8 cellular contexts compared by ENCODE assay signal in genomic region chr15:59371458-59372351, GRCh38. TPM values are rescaled to one million over a fixed set of nuclear protein-coding genes. Genes with fewer than 3 reads are reported as not detected.
DNase-seq lines count a peak whose midpoint lies in the region; ATAC-seq, FAIRE-seq and TF ChIP-seq lines count a peak whose summit lies in the region.

No MANE protein-coding gene starts in this region.

- TF ChIP-seq CTCF in cardiac muscle cell (IDR thresholded peaks at IDR 0.05; ENCODE audit: low read depth, low read length) (no peak), pancreas (IDR thresholded peaks at IDR 0.05) (no peak)

- no peaks in the 10 kb centered on the region for H3K9me3 ChIP-seq in BLaER1
- no peaks in the 10 kb centered on the region for H3K9me3 ChIP-seq in HUES48 (ENCODE audit: control insufficient read depth, insufficient read depth, low read length)
- no peaks in the 10 kb centered on the region for H3K9me3 ChIP-seq in cardiac muscle cell (ENCODE audit: low read depth)
- no peaks in the 10 kb centered on the region for H3K9me3 ChIP-seq in pancreas

- WGBS in pancreas, 2 donors = 0 to 2% methylated on average over 57 to 93 of the region's 93 CpGs

- H3K27ac ChIP-seq in BLaER1 = no peak overlapping the region
- H3K27ac ChIP-seq in HUES48 (ENCODE audit: low read depth, low read length) = peak overlapping the region; percentile 93
- H3K27ac ChIP-seq in cardiac muscle cell = peak overlapping the region; percentile 98
- H3K27ac ChIP-seq in pancreas = peak overlapping the region; percentile 90 to 96 (median 91)

- H3K27me3 Mint-ChIP-seq in activated T-helper 17 cell treated with anti-CD3 and anti-CD28 coated beads, Interleukin-2, amount 50 U/mL, for 72 hours = peaks cover 42% of the 10 kb centered on the region

- peak; percentile 14 for ATAC-seq in GM19043 (IDR thresholded peaks at IDR 0.05; ENCODE audit: low read depth, unreplicated experiment)
- peak; percentile 45 for ATAC-seq in activated T-helper 17 cell treated with anti-CD3 and anti-CD28 coated beads, Interleukin-2, amount 50 U/mL, for 72 hours (replicated peaks)
- peak; percentile 65 to 79 (median 72) for ATAC-seq in pancreas
- no peak for ATAC-seq in HG02938 (IDR thresholded peaks at IDR 0.05; ENCODE audit: unreplicated experiment)

- H3K4me3 ChIP-seq in BLaER1 (peak overlapping the region; percentile 66), HUES48 (ENCODE audit: low read depth, low read length) (peak overlapping the region; percentile 75), cardiac muscle cell (peak overlapping the region; percentile 56), pancreas (peak overlapping the region; percentile 74 to 94 (median 84))

- peaks cover 5% of the 10 kb centered on the region for H3K4me1 Mint-ChIP-seq in activated T-helper 17 cell treated with anti-CD3 and anti-CD28 coated beads, Interleukin-2, amount 50 U/mL, for 72 hours

- peaks cover 16% of the 10 kb centered on the region; the same call in 1 of the 2 replicates for H4K20me1 ChIP-seq in BLaER1

- H3K9me3 Mint-ChIP-seq in activated T-helper 17 cell treated with anti-CD3 and anti-CD28 coated beads, Interleukin-2, amount 50 U/mL, for 72 hours = no peaks in the 10 kb centered on the region

- FAIRE-seq in pancreas (lab: Jason Lieb, UNC) = no peak

- peak overlapping the region; percentile 100 for H3K4me2 ChIP-seq in BLaER1

- no peaks in the 10 kb centered on the region for H3K36me3 ChIP-seq in BLaER1
- no peaks in the 10 kb centered on the region for H3K36me3 ChIP-seq in HUES48 (ENCODE audit: control insufficient read depth, insufficient read depth, low read length)
- H3K36me3 ChIP-seq in cardiac muscle cell = no peaks in the 10 kb centered on the region
- H3K36me3 ChIP-seq in pancreas = no peaks in the 10 kb centered on the region

- peaks cover 58% of the 10 kb centered on the region for H3K27me3 ChIP-seq in BLaER1
- no peaks in the 10 kb centered on the region for H3K27me3 ChIP-seq in HUES48 (ENCODE audit: control insufficient read depth, insufficient read depth, low read length)
- peaks cover 8% of the 10 kb centered on the region for H3K27me3 ChIP-seq in cardiac muscle cell
- no peaks in the 10 kb centered on the region for H3K27me3 ChIP-seq in pancreas

- intact Hi-C loops in pancreas (cut with DNase I) = no loop called here

- peak overlapping the region; percentile 78 for H3K27ac Mint-ChIP-seq in activated T-helper 17 cell treated with anti-CD3 and anti-CD28 coated beads, Interleukin-2, amount 50 U/mL, for 72 hours

- peaks cover 19% of the 10 kb centered on the region for H3K36me3 Mint-ChIP-seq in activated T-helper 17 cell treated with anti-CD3 and anti-CD28 coated beads, Interleukin-2, amount 50 U/mL, for 72 hours (ENCODE audit: low read depth)

- DNase-seq in cardiac muscle cell (ENCODE audit: low read depth in 1 of 2, low spot score in 1 of 2) (peak in 1 of 2 donors; percentile 51), pancreas (peak; percentile 57 to 83 (median 69))
- no peak for DNase-seq in stimulated activated naive CD4-positive, alpha-beta T cell (lab: John Stamatoyannopoulos, UW)

- H3K4me3 Mint-ChIP-seq in activated T-helper 17 cell treated with anti-CD3 and anti-CD28 coated beads, Interleukin-2, amount 50 U/mL, for 72 hours = peak overlapping the region; percentile 91

- no peak overlapping the region for H3K9ac ChIP-seq in BLaER1
- H3K9ac ChIP-seq in HUES48 (ENCODE audit: low read depth, low read length) = peak overlapping the region; percentile 77

- peaks cover 12% of the 10 kb centered on the region for H3K4me1 ChIP-seq in BLaER1
- H3K4me1 ChIP-seq in HUES48 (ENCODE audit: control insufficient read depth, insufficient read depth, low read length) = peaks cover 25% of the 10 kb centered on the region
- H3K4me1 ChIP-seq in cardiac muscle cell (ENCODE audit: low read depth) = no peaks in the 10 kb centered on the region
- peaks cover 0 to 6% (median 3%) of the 10 kb centered on the region in 3 donors for H3K4me1 ChIP-seq in pancreas

RNA-seq across cellular contexts. Expression of gene MYO1E, which starts 1.0 kb away (rescaled TPM):
- 10 to 100 TPM; 29.3 to 30.1 TPM for total RNA-seq in activated T-helper 17 cell treated with anti-CD3 and anti-CD28 coated beads, Interleukin-2, amount 50 U/mL, for 72 hours
- 22.0 and 26.0 TPM in 2 replicates for total RNA-seq in cardiac muscle cell
- 27.7 and 36.0 TPM in 2 replicates for polyA plus RNA-seq in cardiac muscle cell
- total RNA-seq in pancreas = 10 to 100 TPM; 19.2 to 81.1 (median 29.1) TPM
- polyA plus RNA-seq in pancreas = 1 to 10 TPM; 7.8 to 10.0 TPM

Comparison
In these comparisons a context has a peak if more than half of its experiments do, and no peak if none do; other contexts are left out.
1. DNase-seq: peak in pancreas (6 of 6); none in stimulated activated naive CD4-positive, alpha-beta T cell (0 of 6).
2. Peak in every context shown above with its lines, with median percentiles within 50 percentile points of each other: H3K4me3 ChIP-seq.